ENCODE assay signal across 21 cellular contexts in the genomic region with DNA sequence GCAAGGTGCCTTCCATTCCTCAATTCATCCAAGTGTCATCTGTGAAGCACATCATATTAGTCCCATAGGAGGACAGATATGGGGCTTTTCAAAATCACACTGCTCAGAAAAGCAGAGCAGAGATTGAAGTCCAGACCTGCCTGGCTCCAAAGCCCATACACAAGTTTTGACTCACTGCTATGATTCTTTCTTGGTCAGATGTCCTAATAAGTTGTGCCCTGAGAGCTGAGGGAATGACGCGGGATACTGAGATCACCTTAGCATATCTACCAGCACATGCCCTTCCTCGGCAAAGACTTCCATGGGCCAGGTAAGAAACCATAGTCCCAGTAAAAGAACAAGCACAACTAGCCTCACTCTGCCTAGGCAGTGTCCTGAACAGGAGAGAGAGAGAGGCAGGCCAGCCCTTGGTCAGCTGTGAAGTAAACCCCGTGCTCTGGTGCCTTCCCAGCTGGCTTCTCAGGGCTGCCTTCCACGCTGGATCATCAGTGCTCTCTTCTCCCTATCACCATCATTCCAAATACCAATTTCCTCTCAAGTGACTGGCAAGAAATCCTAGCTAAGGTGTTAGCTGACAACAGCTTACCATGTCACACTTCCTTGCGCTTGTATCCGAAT.
"Had no signal": no experiment of that assay in that cellular context is flagged by ENCODE, and none has a peak within 500 bp of the region (broad histone marks: within the 10 kb centered on the region; RNA-seq: fewer than 3 reads in every experiment).

No MANE protein-coding gene starts in this region.

- H3K27me3 Mint-ChIP-seq: activated naive CD4-positive, alpha-beta T cell treated with anti-CD3 and anti-CD28 coated beads, Interleukin-2, amount 50 U/mL, for 24 hours; naive thymus-derived CD4-positive, alpha-beta T cell had no signal

- H3K27me3 ChIP-seq: brain microvascular endothelial cell, spleen, transverse colon, uterus had no signal

- H3K27ac ChIP-seq: brain microvascular endothelial cell, spleen, transverse colon, uterus had no signal

- FAIRE-seq: frontal cortex, kidney had no signal

- H3K4me3 Mint-ChIP-seq: activated naive CD4-positive, alpha-beta T cell treated with anti-CD3 and anti-CD28 coated beads, Interleukin-2, amount 50 U/mL, for 24 hours; naive thymus-derived CD4-positive, alpha-beta T cell; neural crest cell had no signal

- H3K4me1 Mint-ChIP-seq: activated naive CD4-positive, alpha-beta T cell treated with anti-CD3 and anti-CD28 coated beads, Interleukin-2, amount 50 U/mL, for 24 hours; neural crest cell had no signal

- H3K9me3 Mint-ChIP-seq: activated naive CD4-positive, alpha-beta T cell treated with anti-CD3 and anti-CD28 coated beads, Interleukin-2, amount 50 U/mL, for 24 hours; naive thymus-derived CD4-positive, alpha-beta T cell; neural crest cell had no signal

- H3K4me3 ChIP-seq: lung, spleen, transverse colon, uterus had no signal

- H3K27ac Mint-ChIP-seq: activated naive CD4-positive, alpha-beta T cell treated with anti-CD3 and anti-CD28 coated beads, Interleukin-2, amount 50 U/mL, for 24 hours; naive thymus-derived CD4-positive, alpha-beta T cell had no signal

- H3K4me1 ChIP-seq: transverse colon, uterus had no signal

- H3K36me3 ChIP-seq: uterus had no signal

- DNase-seq: activated gamma-delta T cell treated with Interleukin-2 at 50 U/mL for 16 hours; activated T-cell treated with anti-CD3 and anti-CD28 coated beads, Interleukin-2, amount 50 U/mL, for 1 hour; anterior cingulate cortex; brain microvascular endothelial cell; cerebellar nuclear complex; cortex of kidney; effector CD4-positive, alpha-beta T cell; kidney; naive thymus-derived CD4-positive, alpha-beta T cell; posterior cingulate gyrus; spleen; stimulated activated CD4-positive, alpha-beta T cell treated with anti-CD3 and anti-CD28 coated beads, Interleukin-4, amount 100 ng/mL, for 24 hours; stimulated activated naive CD8-positive, alpha-beta T cell treated with anti-CD3 and anti-CD28 coated beads, Interleukin-15, Interleukin-2, amounts not matched to agents 100 U/mL and 50 U/mL, for 24 hours; substantia nigra; T-helper 1 cell; transverse colon; uterus had no signal

- H3K9me3 ChIP-seq: spleen, transverse colon, uterus had no signal
